1 cellular context compared by ENCODE assay signal in genomic region chr5:138470322-138471285, GRCh38.
A peak's percentile ranks its signal among the peaks of the same experiment; 100 is the strongest.
TF ChIP-seq lines count a peak whose summit lies in the region.

No MANE protein-coding gene starts in this region.

TF ChIP-seq in HepG2, 621 proteins besides CTCF, POLR2A, EP300 and RAD21:
- TF ChIP-seq TBL1XR1 (IDR thresholded peaks at IDR 0.05; ENCODE audit: borderline replicate concordance, low read length, partially characterized antibody) (peak; percentile 25), CEBPB (IDR thresholded peaks at IDR 0.05; ENCODE audit: borderline replicate concordance, low read depth, low read length) (peak; percentile 68), SRSF4 (IDR thresholded peaks at IDR 0.05; ENCODE audit: low read depth, low read length, poor library complexity, severe bottlenecking) (no peak)
